In genomic region chr10:5502903-5503835, GRCh38 we compare ENCODE assay signal across 1 cellular context.
TF ChIP-seq lines count a peak whose summit lies in the region.

No MANE protein-coding gene starts in this region.

TF ChIP-seq in HCT116, 20 proteins besides CTCF, POLR2A, EP300 and RAD21 (continued from another document):
- TF ChIP-seq REST (IDR thresholded peaks at IDR 0.05; ENCODE audit: low read depth) (no peak), EZH2phosphoT487 (IDR thresholded peaks at IDR 0.05; ENCODE audit: borderline replicate concordance) (no peak), FOSL1 (IDR thresholded peaks at IDR 0.05; ENCODE audit: low read depth) (no peak), EGR1 (IDR thresholded peaks at IDR 0.05; ENCODE audit: low read depth) (no peak), CEBPB (IDR thresholded peaks at IDR 0.05; ENCODE audit: low read depth) (no peak), SP1 (IDR thresholded peaks at IDR 0.05; ENCODE audit: low read depth) (no peak), CBX3 (IDR thresholded peaks at IDR 0.05; ENCODE audit: low read depth) (no peak), YY1 (IDR thresholded peaks at IDR 0.05; ENCODE audit: extremely low read depth, insufficient replicate concordance, low read depth, low read length) (no peak), ZBTB33 (IDR thresholded peaks at IDR 0.05; ENCODE audit: extremely low read depth, insufficient replicate concordance, low read length) (no peak), EZH2 (IDR thresholded peaks at IDR 0.05) (no peak), POLR2AphosphoS5 (IDR thresholded peaks at IDR 0.05; ENCODE audit: low read depth, low read length) (no peak), ELF1 (IDR thresholded peaks at IDR 0.05; ENCODE audit: borderline replicate concordance, low read depth) (no peak), ZFX (IDR thresholded peaks at IDR 0.05) (no peak), JUND (IDR thresholded peaks at IDR 0.05) (no peak)
